In genomic region chr9:1267141-1267570, GRCh38 we compare ENCODE assay signal across 13 cellular contexts.
DNase-seq lines count a peak whose midpoint lies in the region; ATAC-seq and TF ChIP-seq lines count a peak whose summit lies in the region.
"Had no signal": no experiment of that assay in that cellular context is flagged by ENCODE, and none has a peak within 500 bp of the region (broad histone marks: within the 10 kb centered on the region; RNA-seq: fewer than 3 reads in every experiment).

No MANE protein-coding gene starts in this region.

- TF ChIP-seq CTCF in foreskin fibroblast (IDR thresholded peaks at IDR 0.05; ENCODE audit: low read depth, low read length): no peak
- no peak for TF ChIP-seq CTCF in omental fat pad (IDR thresholded peaks at IDR 0.05)

- ATAC-seq in GM21723 (IDR thresholded peaks at IDR 0.05; ENCODE audit: unreplicated experiment) (peak; percentile 75), HG03342 (IDR thresholded peaks at IDR 0.05; ENCODE audit: unreplicated experiment) (peak; percentile 91), omental fat pad (ENCODE audit: low FRiP score) (no peak)

- H3K4me3 ChIP-seq in foreskin fibroblast (ENCODE audit: low read depth in 1 of 2, low read length in 2 of 2): no peak overlapping the region

- DNase-seq in DMS53 (lab: John Stamatoyannopoulos, UW): peak; percentile 12
- no peak for DNase-seq in DMS53 treated with DMSO at 0.1 percent for 48 hours (lab: John Stamatoyannopoulos, UW; ENCODE audit: unreplicated experiment)
- DNase-seq in foreskin fibroblast: peak; percentile 4 to 32
- DNase-seq in NCI-H524 (lab: John Stamatoyannopoulos, UW): no peak
- DNase-seq in omental fat pad (ENCODE audit: low spot score): no peak
- no peak for DNase-seq in GM03348 (ENCODE audit: low spot score)
- DNase-seq: activated naive CD4-positive, alpha-beta T cell treated with anti-CD3 and anti-CD28 coated beads, Interleukin-2, amount 10 ng/mL, durations not matched to agents 7 days and 5 days; Calu3; left cardiac atrium; NCI-H1092 treated with DMSO at 0.1 percent for 48 hours; NCI-H82 had no signal

Comparison
In these comparisons a context has a peak if more than half of its experiments do, and no peak if none do; other contexts are left out.
1. DNase-seq: peak in DMS53 (single experiment) and foreskin fibroblast (2 of 2); none in DMS53 treated with DMSO at 0.1 percent for 48 hours (single experiment), NCI-H524 (0 of 2), omental fat pad (single experiment) and GM03348 (single experiment).